In genomic region chr1:202438393-202439174, GRCh38 we compare ENCODE assay signal across 23 cellular contexts.
DNase-seq lines count a peak whose midpoint lies in the region; FAIRE-seq and TF ChIP-seq lines count a peak whose summit lies in the region.
"Had no signal": no experiment of that assay in that cellular context is flagged by ENCODE, and none has a peak within 500 bp of the region (broad histone marks: within the 10 kb centered on the region; RNA-seq: fewer than 3 reads in every experiment).

No MANE protein-coding gene starts in this region.

- no peak overlapping the region for H3K27ac Mint-ChIP-seq in chondrocyte (ENCODE audit: unreplicated experiment)
- H3K27ac Mint-ChIP-seq: CD8-positive, alpha-beta T cell had no signal

- H3K4me3 Mint-ChIP-seq in chondrocyte (ENCODE audit: unreplicated experiment), result no peak overlapping the region
- H3K4me3 Mint-ChIP-seq: CD8-positive, alpha-beta T cell had no signal

- no peaks in the 10 kb centered on the region for H3K9me3 ChIP-seq in neuronal stem cell (replicated peaks in 1 of 2; ENCODE audit: control insufficient read depth in 2 of 2, insufficient read depth in 1 of 2, low read depth in 1 of 2, low read length in 2 of 2)

- no peak overlapping the region for H2BK120ac ChIP-seq in neuronal stem cell (ENCODE audit: low read depth, low read length)

- H2AFZ ChIP-seq in neuronal stem cell (ENCODE audit: low read length), result no peak overlapping the region
- H2AFZ ChIP-seq: GM23248 had no signal

- no peak overlapping the region for H3K4me2 ChIP-seq in neuronal stem cell (ENCODE audit: insufficient read depth, low read length, poor library complexity, severe bottlenecking)
- H3K4me2 ChIP-seq: KMS-11 had no signal

- peak; percentile 23 for FAIRE-seq in HTR-8/SVneo (lab: Jason Lieb, UNC)
- peak; percentile 44 for FAIRE-seq in urothelium cell line (lab: Jason Lieb, UNC)

- H3K36me3 ChIP-seq in neuronal stem cell (replicated peaks in 1 of 2; ENCODE audit: control insufficient read depth in 2 of 2, insufficient read depth in 2 of 2, low read length in 2 of 2), result peaks cover 5 to 18% of the 10 kb centered on the region in 2 donors

- H3K9ac ChIP-seq in neuronal stem cell (ENCODE audit: low read depth, low read length, poor library complexity), result peak overlapping the region; percentile 3
- H3K9ac ChIP-seq: GM23248, KMS-11 had no signal

- H3K4ac ChIP-seq in neuronal stem cell (ENCODE audit: low read length), result peak overlapping the region; percentile 78

- peaks cover 24% of the 10 kb centered on the region for H3K36me3 Mint-ChIP-seq in chondrocyte (ENCODE audit: low read depth)

- no peaks in the 10 kb centered on the region for H3K27me3 ChIP-seq in neuronal stem cell (ENCODE audit: control insufficient read depth in 3 of 3, insufficient read depth in 3 of 3, low read depth in 1 of 3, low read length in 3 of 3)

- DNase-seq in HTR-8/SVneo (ENCODE audit: insufficient read length, low spot score) (no peak), chondrocyte (ENCODE audit: low spot score) (peak; percentile 82), neuronal stem cell (ENCODE audit: low spot score) (no peak), urothelium cell line (ENCODE audit: low spot score) (no peak), HK-2 (ENCODE audit: unreplicated experiment) (no peak), Kasumi-1 (lab: John Stamatoyannopoulos, UW) (no peak)
- DNase-seq in activated naive CD4-positive, alpha-beta T cell treated with Interleukin-2 at 50 U/mL for 16 hours, result no peak
- DNase-seq: C1 segment of cervical spinal cord; CD8-positive, alpha-beta T cell; DMS79 treated with DMSO at 0.1 percent for 48 hours; GM23248; H7; IMR-90; NCI-H1092; NCI-H1417 treated with DMSO at 0.1 percent for 48 hours; NCI-H1694 treated with DMSO at 0.1 percent for 48 hours; NCI-H2081; NCI-H2227 treated with DMSO at 0.1 percent for 48 hours; NCI-H526 treated with DMSO at 0.1 percent for 48 hours; RPMI8226; SIG-M5 had no signal

- H3K27ac ChIP-seq in neuronal stem cell (replicated peaks; ENCODE audit: low read length), result no peak overlapping the region
- H3K27ac ChIP-seq: GM23248, KMS-11, SK-N-MC had no signal

- peak overlapping the region; percentile 36 for H3K18ac ChIP-seq in neuronal stem cell (ENCODE audit: low read length)

- no peak overlapping the region for H3K14ac ChIP-seq in neuronal stem cell (ENCODE audit: low read length)

- no peaks in the 10 kb centered on the region for H3K27me3 Mint-ChIP-seq in chondrocyte (ENCODE audit: low read depth)

- no peaks in the 10 kb centered on the region for H3K4me1 Mint-ChIP-seq in chondrocyte (ENCODE audit: low read depth)

- H4K8ac ChIP-seq in neuronal stem cell (ENCODE audit: low read depth, low read length), result no peak overlapping the region

- no peak overlapping the region for H2BK5ac ChIP-seq in neuronal stem cell (ENCODE audit: low read length)

- H4K91ac ChIP-seq in neuronal stem cell (ENCODE audit: low read depth, low read length, poor library complexity), result peak overlapping the region; percentile 41

- H2BK15ac ChIP-seq in neuronal stem cell (ENCODE audit: low read length), result peak overlapping the region; percentile 23

- peak overlapping the region; percentile 25 for H3K23ac ChIP-seq in neuronal stem cell (ENCODE audit: low read depth, low read length, poor library complexity)

- TF ChIP-seq CTCF in chondrocyte (IDR thresholded peaks at IDR 0.05), result no peak

- no CpG with 5 or more reads among the region's 37 CpGs for WGBS in neuronal stem cell (ENCODE audit: extremely low coverage in 2 of 2, insufficient read length in 2 of 2, insufficient replicate concordance in 1 of 2), 2 donors

- H3K9me3 Mint-ChIP-seq in chondrocyte (ENCODE audit: low read depth), result no peaks in the 10 kb centered on the region
- H3K9me3 Mint-ChIP-seq: CD8-positive, alpha-beta T cell had no signal

- no peak overlapping the region for H3K4me3 ChIP-seq in neuronal stem cell (ENCODE audit: low read length in 2 of 2)
- H3K4me3 ChIP-seq: GM23248, SK-N-MC had no signal

- no peaks in the 10 kb centered on the region for H3K4me1 ChIP-seq in neuronal stem cell (ENCODE audit: control insufficient read depth in 2 of 2, insufficient read depth in 1 of 2, low read depth in 1 of 2, low read length in 2 of 2)

- no peaks in the 10 kb centered on the region for H3K79me1 ChIP-seq in neuronal stem cell (ENCODE audit: low read depth, low read length)

- H2AK5ac ChIP-seq in neuronal stem cell (ENCODE audit: low read depth, low read length), result no peak overlapping the region

- no peak overlapping the region for H2BK12ac ChIP-seq in neuronal stem cell (ENCODE audit: low read length)
